ENCODE assay signal across 24 cellular contexts in genomic region chr2:27747827-27748352, GRCh38.
"Had no signal": no experiment of that assay in that cellular context is flagged by ENCODE, and none has a peak within 500 bp of the region (broad histone marks: within the 10 kb centered on the region; RNA-seq: fewer than 3 reads in every experiment).

No MANE protein-coding gene starts in this region.

- H3K4me3 ChIP-seq: adrenal gland, body of pancreas, colonic mucosa, hepatocyte, thyroid gland, upper lobe of right lung had no signal

- H3K4me1 ChIP-seq: adrenal gland, colonic mucosa, thyroid gland, upper lobe of right lung had no signal

- H3K4me2 ChIP-seq: hepatocyte had no signal

- H3K9me3 ChIP-seq: adrenal gland, body of pancreas, colonic mucosa, thyroid gland, upper lobe of right lung had no signal

- DNase-seq: activated CD4-positive, alpha-beta memory T cell treated with anti-CD3 and anti-CD28 coated beads, Interleukin-2, amount 10 ng/mL, durations not matched to agents 7 days and 5 days; activated CD4-positive, alpha-beta T cell treated with anti-CD3 and anti-CD28 coated beads for 1 hour; activated CD4-positive, alpha-beta T cell treated with anti-CD3 and anti-CD28 coated beads, Interleukin-2, amount 10 ng/mL, durations not matched to agents 7 days and 5 days; activated effector memory CD4-positive, alpha-beta T cell treated with Interleukin-2 at 50 U/mL for 16 hours; activated naive CD4-positive, alpha-beta T cell treated with Interleukin-2 at 50 U/mL for 16 hours; activated naive CD8-positive, alpha-beta T cell treated with anti-CD3 and anti-CD28 coated beads for 36 hours; aorta; body of pancreas; cerebellar nuclear complex; colonic mucosa; effector CD8-positive, alpha-beta T cell; islet precursor cell; midbrain; small intestine; stimulated activated CD4-positive, alpha-beta T cell treated with anti-CD3 and anti-CD28 coated beads, Interleukin-4, amount 100 ng/mL, for 24 hours; SW 1271; T1000; thyroid gland; upper lobe of right lung had no signal

- ATAC-seq: body of pancreas; natural killer cell treated with Interleukin-12 subunit alpha and Interleukin-12 subunit beta and Interleukin-15 and Interleukin-18, amount 100 ng/mL, for 72 hours; sciatic nerve; upper lobe of right lung; WTC11 had no signal

- H3K27me3 ChIP-seq: adrenal gland, body of pancreas, colonic mucosa, hepatocyte, thyroid gland, upper lobe of right lung had no signal

- H3K27ac ChIP-seq: adrenal gland, body of pancreas, colonic mucosa, hepatocyte, thyroid gland, upper lobe of right lung had no signal

- H2AFZ ChIP-seq: hepatocyte had no signal

- H3K36me3 ChIP-seq: adrenal gland, colonic mucosa, thyroid gland, upper lobe of right lung had no signal

- H3K79me2 ChIP-seq: hepatocyte had no signal
